Comparison of ENCODE assay signal across 9 cellular contexts in the genomic region with DNA sequence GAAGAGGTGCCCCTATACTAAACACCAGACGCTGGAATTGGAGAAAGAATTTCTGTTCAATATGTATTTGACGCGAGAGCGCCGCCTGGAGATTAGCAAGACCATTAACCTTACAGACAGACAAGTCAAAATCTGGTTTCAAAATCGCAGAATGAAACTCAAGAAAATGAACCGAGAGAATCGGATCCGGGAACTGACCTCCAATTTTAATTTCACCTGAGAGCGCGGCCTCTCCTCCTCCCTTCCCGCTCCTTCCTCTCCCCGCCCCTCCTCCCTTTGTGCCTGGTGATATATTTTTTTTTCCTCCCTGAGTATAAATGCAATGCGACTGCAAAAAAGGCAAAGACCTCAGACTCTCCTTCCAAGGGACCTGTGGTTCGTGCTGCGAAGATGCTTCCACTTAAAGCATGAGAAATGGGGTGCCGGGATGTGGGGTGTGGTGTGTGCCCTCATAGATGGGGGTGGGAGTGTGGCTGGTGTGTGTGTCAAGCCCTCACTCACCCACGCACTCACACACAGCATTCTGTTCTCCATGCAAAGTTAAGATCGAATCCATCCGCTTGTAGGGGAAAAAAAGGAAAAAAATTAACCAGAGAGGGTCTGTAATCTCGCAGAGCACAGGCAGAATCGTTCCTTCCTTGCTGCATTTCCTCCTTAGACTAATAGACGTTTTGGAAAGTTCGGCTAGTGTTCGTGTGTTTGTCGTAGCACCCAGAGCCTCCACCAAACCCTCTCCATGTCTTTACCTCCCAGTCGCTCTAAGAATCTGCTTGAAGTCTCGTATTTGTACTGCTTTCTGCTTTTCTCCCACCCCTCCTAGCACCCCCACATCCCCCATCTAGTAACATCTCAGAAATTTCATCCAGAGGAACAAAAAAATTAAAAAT. TPM values are rescaled to one million over a fixed set of nuclear protein-coding genes. Genes with fewer than 3 reads are reported as not detected.
A peak's percentile ranks its signal among the peaks of the same experiment; 100 is the strongest.
DNase-seq lines count a peak whose midpoint lies in the region; ATAC-seq, FAIRE-seq and TF ChIP-seq lines count a peak whose summit lies in the region.
"Had no signal": no experiment of that assay in that cellular context is flagged by ENCODE, and none has a peak within 500 bp of the region (broad histone marks: within the 10 kb centered on the region; RNA-seq: fewer than 3 reads in every experiment).

No MANE protein-coding gene starts in this region.

- peak overlapping the region; percentile 87 for H3K4me2 ChIP-seq in A549

- CTCF ChIA-PET in A549 (lab: Yijun Ruan, JAX), result interaction anchor here (0.6 to 28.7 kb wide), 36 partner anchors 10 to 392 kb away, joined by 3 to 1074 read pairs (median 8); a partner anchor contains a TSS

- H3K4me1 ChIP-seq in A549, result peaks cover 25% of the 10 kb centered on the region

- no peak for FAIRE-seq in A549 (lab: Jason Lieb, UNC)

- H3K4me3 ChIP-seq in A549 (peak overlapping the region; percentile 39), GM06990 (replicated peaks; ENCODE audit: low read depth, low read length) (no peak overlapping the region), astrocyte of the spinal cord (ENCODE audit: low read depth, low read length) (no peak overlapping the region)
- H3K4me3 ChIP-seq: heart left ventricle had no signal

- peak; percentile 83 to 85 for TF ChIP-seq RAD21 in A549 (conservative IDR thresholded peaks at IDR 0.05 in 1 of 2, IDR thresholded peaks at IDR 0.05 in 1 of 2)

- peaks cover 11% of the 10 kb centered on the region for H3K27me3 ChIP-seq in GM06990 (replicated peaks; ENCODE audit: control insufficient read depth, insufficient read depth, low read length)

- TF ChIP-seq CTCF in A549 (IDR thresholded peaks at IDR 0.05) (peak; percentile 89), GM06990 (IDR thresholded peaks at IDR 0.05; ENCODE audit: insufficient read depth, low read length, poor library complexity, severe bottlenecking) (peak; percentile 73), astrocyte of the spinal cord (IDR thresholded peaks at IDR 0.05; ENCODE audit: low read depth, low read length) (peak; percentile 58)

- TF ChIP-seq EP300 in A549 (IDR thresholded peaks at IDR 0.05), result no peak

- H3K36me3 ChIP-seq in GM06990 (ENCODE audit: control insufficient read depth, insufficient read depth, low read length), result no peaks in the 10 kb centered on the region
- H3K36me3 ChIP-seq: heart left ventricle had no signal

- in situ Hi-C loops in astrocyte of the spinal cord (cut with HindIII; ENCODE audit: low sequenced_read_pairs), result no loop called here

- H3K27ac ChIP-seq in A549, result peak overlapping the region; percentile 15 to 69; a peak in 4 of 6 replicates
- H3K27ac ChIP-seq: heart left ventricle had no signal

- ATAC-seq in A549 (peak in 1 of 2 experiments; percentile 63; a peak in 3 of 6 replicates), HG02759 (IDR thresholded peaks at IDR 0.05; ENCODE audit: unreplicated experiment) (no peak)
- ATAC-seq: heart left ventricle had no signal

- no peak for TF ChIP-seq POLR2A in A549 (IDR thresholded peaks at IDR 0.05; ENCODE audit: low read length)

- WGBS in A549 (ENCODE audit: missing lambda C conversion rate), result 17% methylated on average over 28 of the region's 28 CpGs

- H3K9me3 ChIP-seq in A549, result no peaks in the 10 kb centered on the region
- H3K9me3 ChIP-seq: heart left ventricle had no signal

- DNase-seq in A549 (ENCODE audit: low read depth in 1 of 2, low spot score in 1 of 2) (peak; percentile 69 to 77), GM06990 (ENCODE audit: extremely low read depth, insufficient read length) (peak; percentile 50), NCI-H1694 treated with DMSO at 0.1 percent for 48 hours (lab: John Stamatoyannopoulos, UW) (peak; percentile 49), astrocyte of the spinal cord (ENCODE audit: low read depth, low spot score) (peak; percentile 38), middle frontal gyrus (ENCODE audit: extremely low spot score, low spot score) (peak; percentile 5), NK-92 (lab: John Stamatoyannopoulos, UW; ENCODE audit: unreplicated experiment) (no peak), HK-2 (ENCODE audit: unreplicated experiment) (no peak)

- POLR2A ChIA-PET in A549 (lab: Yijun Ruan, JAX), result no interaction called here

TF ChIP-seq in A549, 52 proteins besides CTCF, POLR2A, EP300 and RAD21:
- TF ChIP-seq SMC3 (IDR thresholded peaks at IDR 0.05) (peak; percentile 91), PHF8 (IDR thresholded peaks at IDR 0.05; ENCODE audit: borderline replicate concordance, low read depth) (no peak)
- TF ChIP-seq, protein P1, sequence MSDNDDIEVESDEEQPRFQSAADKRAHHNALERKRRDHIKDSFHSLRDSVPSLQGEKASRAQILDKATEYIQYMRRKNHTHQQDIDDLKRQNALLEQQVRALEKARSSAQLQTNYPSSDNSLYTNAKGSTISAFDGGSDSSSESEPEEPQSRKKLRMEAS (IDR thresholded peaks at IDR 0.05), result 0 out of 2 replicates have a peak, but pooled peaks have one; percentile 33

RNA-seq across cellular contexts. Expression of a gene that starts 4.5 kb away (rescaled TPM):
- polyA plus RNA-seq in A549 (2011; rRNA removed) (2.5 and 2.9 TPM in 2 replicates), A549 (2017; fragmentation: RNase III; extraction: RNeasy Plus Mini Kit Qiagen cat#74134 plus additional on column Dnase treatment) (2.1 to 4.3 TPM (median 3.2 TPM) in 3 replicates)
- 2.3 and 2.4 TPM in 2 replicates for polyA plus RNA-seq in A549 (2012; cell fraction: cytosol; rRNA removed)
- polyA plus RNA-seq in A549 (2012; cell fraction: nucleus; rRNA removed), result 1.7 and 2.0 TPM in 2 replicates
- polyA minus RNA-seq in A549 (2011; rRNA and poly(A)+ RNA removed), result 0.54 and 1.4 TPM in 2 replicates
- polyA plus RNA-seq: heart left ventricle had no signal

RNA-seq across cellular contexts. Expression of a gene that starts 10.5 kb away (rescaled TPM):
- 2.3 and 5.2 TPM in 2 replicates for polyA plus RNA-seq in A549 (2011; rRNA removed)
- 5.7 and 8.3 TPM in 2 replicates for polyA plus RNA-seq in A549 (2012; cell fraction: cytosol; rRNA removed)
- 5.1 and 6.8 TPM in 2 replicates for polyA plus RNA-seq in A549 (2012; cell fraction: nucleus; rRNA removed)
- polyA plus RNA-seq in A549 (2017; fragmentation: RNase III; extraction: RNeasy Plus Mini Kit Qiagen cat#74134 plus additional on column Dnase treatment), result 5.7 to 6.6 TPM (median 6.2 TPM) in 3 replicates
- polyA minus RNA-seq in A549 (2011; rRNA and poly(A)+ RNA removed), result 0.29 and 0.88 TPM in 2 replicates
- polyA plus RNA-seq: heart left ventricle had no signal

RNA-seq across cellular contexts. Expression of a gene that starts 14.7 kb away (rescaled TPM):
- 0.34 and 0.67 TPM in 2 replicates for polyA plus RNA-seq in A549 (2011; rRNA removed)
- polyA plus RNA-seq in A549 (2012; cell fraction: cytosol; rRNA removed), result 0.13 and 0.19 TPM in 2 replicates
- polyA plus RNA-seq in A549 (2012; cell fraction: nucleus; rRNA removed), result 0.12 and 0.23 TPM in 2 replicates
- 0.35 to 0.71 TPM (median 0.71 TPM) in 3 replicates for polyA plus RNA-seq in A549 (2017; fragmentation: RNase III; extraction: RNeasy Plus Mini Kit Qiagen cat#74134 plus additional on column Dnase treatment)
- 0.15 and 0.17 TPM in 2 replicates for polyA minus RNA-seq in A549 (2011; rRNA and poly(A)+ RNA removed)
- polyA plus RNA-seq: heart left ventricle had no signal

RNA-seq across cellular contexts. Expression of a gene that starts 16.5 kb away (rescaled TPM):
- 0.58 and 0.73 TPM in 2 replicates for polyA plus RNA-seq in A549 (2011; rRNA removed)
- polyA plus RNA-seq in A549 (2012; cell fraction: cytosol; rRNA removed), result 0.28 and 0.41 TPM in 2 replicates
- polyA plus RNA-seq in A549 (2012; cell fraction: nucleus; rRNA removed), result 0.40 and 0.78 TPM in 2 replicates
- polyA plus RNA-seq in A549 (2017; fragmentation: RNase III; extraction: RNeasy Plus Mini Kit Qiagen cat#74134 plus additional on column Dnase treatment), result 0.45 to 0.54 TPM (median 0.45 TPM) in 3 replicates
- polyA minus RNA-seq in A549 (2011; rRNA and poly(A)+ RNA removed), result 0.15 and 0.29 TPM in 2 replicates
- polyA plus RNA-seq: heart left ventricle had no signal

RNA-seq across cellular contexts. Expression of a gene that starts 19.3 kb away (rescaled TPM):
- polyA plus RNA-seq in A549 (2011; rRNA removed) (4.1 and 5.4 TPM in 2 replicates), A549 (2017; fragmentation: RNase III; extraction: RNeasy Plus Mini Kit Qiagen cat#74134 plus additional on column Dnase treatment) (5.3 to 5.7 TPM (median 5.4 TPM) in 3 replicates)
- 4.1 and 5.5 TPM in 2 replicates for polyA plus RNA-seq in A549 (2012; cell fraction: cytosol; rRNA removed)
- polyA plus RNA-seq in A549 (2012; cell fraction: nucleus; rRNA removed), result 2.0 and 2.4 TPM in 2 replicates
- polyA minus RNA-seq in A549 (2011; rRNA and poly(A)+ RNA removed), result 1.8 and 2.3 TPM in 2 replicates
- polyA plus RNA-seq: heart left ventricle had no signal

Comparison
In these comparisons a context has a peak if more than half of its experiments do, and no peak if none do; other contexts are left out.
1. DNase-seq: peak in A549 (2 of 2), GM06990 (single experiment), NCI-H1694 treated with DMSO at 0.1 percent for 48 hours (single experiment), astrocyte of the spinal cord (single experiment) and middle frontal gyrus (single experiment); none in NK-92 (single experiment) and HK-2 (single experiment).
2. Peak in every context shown above with its lines, with median percentiles within 50 percentile points of each other: CTCF ChIP-seq.